Comparison of ENCODE assay signal across 7 cellular contexts in genomic region chr2:172788871-172789270, GRCh38.
"Had no signal": no experiment of that assay in that cellular context is flagged by ENCODE, and none has a peak within 500 bp of the region (broad histone marks: within the 10 kb centered on the region; RNA-seq: fewer than 3 reads in every experiment).

No MANE protein-coding gene starts in this region.

- H3K27ac Mint-ChIP-seq: GM23338, IgD-negative memory B cell had no signal

- H3K36me3 Mint-ChIP-seq: IgD-negative memory B cell had no signal

- DNase-seq: H9, HCEC 1CT, KBM-7 had no signal

- H3K4me3 Mint-ChIP-seq: GM23338, H9, IgD-negative memory B cell had no signal

- H3K4me3 ChIP-seq: GM23338 had no signal

- ATAC-seq: GM23338, HepG2 had no signal

- H3K27ac ChIP-seq: HL-60 had no signal

- H3K4me1 Mint-ChIP-seq: GM23338, H9, IgD-negative memory B cell had no signal

- H3K9me3 Mint-ChIP-seq: GM23338, H9, IgD-negative memory B cell had no signal
